1 cellular context compared by ENCODE assay signal in genomic region chr11:5258543-5259262, GRCh38.
TF ChIP-seq lines count a peak whose summit lies in the region.

No MANE protein-coding gene starts in this region.

TF ChIP-seq in K562, 482 proteins besides CTCF, POLR2A, EP300 and RAD21 (continued from another document and continues in another):
- TF ChIP-seq ZNF395 (CRISPR knock-in tag; IDR thresholded peaks at IDR 0.05) = peak; percentile 73; the same call in 1 of the 2 replicates
- peak in 1 of 2 experiments; percentile 73; a peak in 2 of 4 replicates for TF ChIP-seq ZNF639 (CRISPR knock-in tag; conservative IDR thresholded peaks at IDR 0.05 in 1 of 2, IDR thresholded peaks at IDR 0.05 in 1 of 2)
- TF ChIP-seq PTTG1 (tag; IDR thresholded peaks at IDR 0.05; ENCODE audit: low read depth) = no peak
- no peak; the same call in 1 of the 2 replicates for TF ChIP-seq CREB1 (IDR thresholded peaks at IDR 0.05)
- peak; percentile 53; the same call in 1 of the 2 replicates for TF ChIP-seq CREB1 (CRISPR knock-in tag; IDR thresholded peaks at IDR 0.05)
- no peak for TF ChIP-seq POLR3A (IDR thresholded peaks at IDR 0.05; ENCODE audit: borderline replicate concordance, extremely low read depth, insufficient read depth, insufficient read length)
- TF ChIP-seq L3MBTL2 (IDR thresholded peaks at IDR 0.05) = peak; percentile 78
- no peak for TF ChIP-seq THRAP3 (IDR thresholded peaks at IDR 0.05; ENCODE audit: borderline replicate concordance)
- peak in 1 of 2 experiments; percentile 53; a peak in 1 of 4 replicates for TF ChIP-seq FOXK2 (conservative IDR thresholded peaks at IDR 0.05 in 1 of 2, IDR thresholded peaks at IDR 0.05 in 1 of 2; ENCODE audit: low read depth in 2 of 2)
- TF ChIP-seq YY1 (IDR thresholded peaks at IDR 0.05; ENCODE audit: borderline replicate concordance in 1 of 3, control insufficient read depth in 1 of 3, extremely low read depth in 1 of 3, insufficient read depth in 3 of 3, insufficient read length in 1 of 3, insufficient replicate concordance in 2 of 3, low read depth in 1 of 3, low read length in 2 of 3) = peak; percentile 28 to 84 (median 42)
- TF ChIP-seq MAFF (IDR thresholded peaks at IDR 0.05; ENCODE audit: low read length) = peak; percentile 28; the same call in 1 of the 2 replicates
- peak; percentile 56; the same call in 1 of the 2 replicates for TF ChIP-seq SMARCA4 (IDR thresholded peaks at IDR 0.05)
- TF ChIP-seq CXXC5 (CRISPR knock-in tag; IDR thresholded peaks at IDR 0.05) = peak; percentile 72
- TF ChIP-seq MYC (IDR thresholded peaks at IDR 0.05; ENCODE audit: low read depth, low read length) = peak; percentile 42; the same call in 1 of the 2 replicates
- no peak for TF ChIP-seq MYC (CRISPR knock-in tag; IDR thresholded peaks at IDR 0.05; ENCODE audit: borderline replicate concordance, low read depth)
- peak; percentile 99 for TF ChIP-seq TFE3 (CRISPR knock-in tag; IDR thresholded peaks at IDR 0.05)
- TF ChIP-seq KLF1 (tag; IDR thresholded peaks at IDR 0.05) = no peak
- TF ChIP-seq VEZF1 (CRISPR knock-in tag; IDR thresholded peaks at IDR 0.05) = peak; percentile 6; the same call in 1 of the 2 replicates
- no peak for TF ChIP-seq BDP1 (IDR thresholded peaks at IDR 0.05; ENCODE audit: insufficient read depth, insufficient read length)
- no peak for TF ChIP-seq SRF (CRISPR knock-in tag; IDR thresholded peaks at IDR 0.05)
- peak; percentile 81; the same call in 1 of the 2 replicates for TF ChIP-seq MITF (IDR thresholded peaks at IDR 0.05)
- peak; percentile 51; the same call in 1 of the 2 replicates for TF ChIP-seq ETV1 (tag; conservative IDR thresholded peaks at IDR 0.05; ENCODE audit: low read depth)
- TF ChIP-seq ZNF695 (CRISPR knock-in tag; IDR thresholded peaks at IDR 0.05) = no peak
- TF ChIP-seq PBX2 (CRISPR knock-in tag; IDR thresholded peaks at IDR 0.05; ENCODE audit: low read depth) = no peak
- peak; percentile 47; the same call in 1 of the 2 replicates for TF ChIP-seq PBX2 (tag; conservative IDR thresholded peaks at IDR 0.05; ENCODE audit: low read depth)
- peak; percentile 43; the same call in 1 of the 2 replicates for TF ChIP-seq CBFA2T3 (IDR thresholded peaks at IDR 0.05)
- TF ChIP-seq CREM (IDR thresholded peaks at IDR 0.05; ENCODE audit: low read depth) = peak; percentile 50; the same call in 1 of the 2 replicates
- TF ChIP-seq CHD7 (IDR thresholded peaks at IDR 0.05; ENCODE audit: low read depth, low read length) = no peak
- no peak for TF ChIP-seq MTF1 (CRISPR knock-in tag; IDR thresholded peaks at IDR 0.05; ENCODE audit: borderline replicate concordance)
- TF ChIP-seq MEIS2 (IDR thresholded peaks at IDR 0.05; ENCODE audit: partially characterized antibody) = peak; percentile 77
- TF ChIP-seq ATF1 (CRISPR knock-in tag; IDR thresholded peaks at IDR 0.05) = no peak
- TF ChIP-seq ATF1 (tag; IDR thresholded peaks at IDR 0.05) = peak; percentile 35
- no peak for TF ChIP-seq E2F5 (CRISPR knock-in tag; IDR thresholded peaks at IDR 0.05)
- peak; percentile 77 for TF ChIP-seq EGR1 (conservative IDR thresholded peaks at IDR 0.05)
- TF ChIP-seq TOE1 (IDR thresholded peaks at IDR 0.05; ENCODE audit: borderline replicate concordance) = peak; percentile 99
- no peak for TF ChIP-seq TOE1 (CRISPR knock-in tag; IDR thresholded peaks at IDR 0.05; ENCODE audit: borderline replicate concordance, low read depth)
- peak; percentile 20; the same call in 1 of the 2 replicates for TF ChIP-seq ZNF76 (CRISPR knock-in tag; IDR thresholded peaks at IDR 0.05; ENCODE audit: borderline replicate concordance)
